ENCODE assay signal across 10 cellular contexts in the genomic region with DNA sequence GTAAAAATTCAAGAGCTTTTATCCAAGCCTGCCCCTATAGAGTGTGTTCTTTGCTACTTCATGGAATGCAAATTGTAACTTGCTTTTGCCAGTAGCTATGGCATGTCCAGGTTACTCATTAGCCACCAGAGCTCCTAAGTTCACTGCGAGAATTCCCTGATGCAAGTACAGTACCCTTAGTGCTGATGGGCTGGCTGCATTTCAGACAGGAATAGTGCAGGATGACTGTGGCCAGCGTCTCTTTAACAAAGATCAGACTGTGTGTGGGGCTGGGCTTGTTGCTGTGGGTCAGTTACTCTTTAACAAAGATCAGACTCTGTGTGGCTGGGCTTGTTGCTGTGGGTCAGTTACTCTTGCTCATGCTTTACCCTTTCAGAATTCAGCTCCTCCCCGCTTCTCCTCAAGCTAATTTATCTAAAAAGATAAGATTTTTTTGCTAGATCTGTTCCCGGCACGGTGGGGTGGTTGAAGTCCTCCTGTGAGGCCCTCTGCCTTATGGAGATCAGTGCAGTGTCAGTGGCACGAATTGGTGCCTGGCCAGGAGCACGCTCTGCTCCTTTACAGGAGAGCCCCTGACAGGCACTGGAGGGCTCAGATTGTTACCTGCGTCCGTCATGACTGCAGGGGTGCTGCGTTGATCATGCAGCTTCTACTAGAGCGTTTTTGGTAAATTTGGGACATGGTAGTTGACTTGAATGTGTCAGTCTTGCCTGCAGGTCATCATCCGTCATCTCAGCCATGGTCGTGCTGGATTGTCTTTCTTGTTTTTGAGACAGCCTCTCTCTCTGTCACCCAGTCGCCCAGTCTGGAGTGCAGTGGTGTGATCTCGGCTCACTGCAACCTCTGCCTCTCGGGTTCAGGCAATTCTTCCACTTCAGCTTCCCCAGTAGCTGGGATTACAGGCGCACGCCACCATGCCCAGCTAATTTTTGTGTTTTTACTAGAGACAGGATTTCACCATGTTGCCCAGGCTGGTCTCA. TPM values are rescaled to one million over a fixed set of nuclear protein-coding genes. Genes with fewer than 3 reads are reported as not detected.
DNase-seq lines count a peak whose midpoint lies in the region; ATAC-seq and TF ChIP-seq lines count a peak whose summit lies in the region.
"Had no signal": no experiment of that assay in that cellular context is flagged by ENCODE, and none has a peak within 500 bp of the region (broad histone marks: within the 10 kb centered on the region; RNA-seq: fewer than 3 reads in every experiment).

No MANE protein-coding gene starts in this region.

- TF ChIP-seq CTCF in chondrocyte (IDR thresholded peaks at IDR 0.05) (no peak), suprapubic skin (IDR thresholded peaks at IDR 0.05) (no peak)

- peak; percentile 84 for ATAC-seq in left lobe of liver
- ATAC-seq in stimulated activated naive B cell treated with anti-CD40 and anti-IgM and Interleukin-4, amounts not matched to agents 10 μg/mL and 1 μg/mL and 100 μg/mL, for 72 hours (replicated peaks): no peak
- ATAC-seq in GM19452 (IDR thresholded peaks at IDR 0.05; ENCODE audit: unreplicated experiment): no peak

- H3K4me3 ChIP-seq in suprapubic skin: no peak overlapping the region

- no peaks in the 10 kb centered on the region for H3K27me3 Mint-ChIP-seq in chondrocyte (ENCODE audit: low read depth)
- H3K27me3 Mint-ChIP-seq in stimulated activated naive B cell treated with anti-CD40 and anti-IgM and Interleukin-4, amounts not matched to agents 10 μg/mL and 1 μg/mL and 100 μg/mL, for 72 hours: no peaks in the 10 kb centered on the region

- DNase-seq in HuH-7.5 (ENCODE audit: low spot score) (peak; percentile 60), chondrocyte (ENCODE audit: low spot score) (no peak), left lobe of liver (ENCODE audit: low spot score) (peak; percentile 94), NCI-H345 (lab: John Stamatoyannopoulos, UW) (no peak), suprapubic skin (ENCODE audit: low spot score in 2 of 2) (no peak)
- DNase-seq in stimulated activated naive B cell treated with anti-CD40 and anti-IgM and Interleukin-4, amounts not matched to agents 10 μg/mL and 1 μg/mL and 100 μg/mL, for 72 hours: no peak
- DNase-seq in activated CD8-positive, alpha-beta memory T cell treated with anti-CD3 and anti-CD28 coated beads for 24 hours: no peak
- DNase-seq: activated CD4-positive, CD25-positive, alpha-beta regulatory T cell treated with anti-CD3 and anti-CD28 coated beads, Interleukin-2, amount 50 U/mL, for 72 hours had no signal

- peaks cover 9% of the 10 kb centered on the region for H3K36me3 Mint-ChIP-seq in chondrocyte (ENCODE audit: low read depth)
- peaks cover 26 to 47% of the 10 kb centered on the region in 2 donors for H3K36me3 Mint-ChIP-seq in stimulated activated naive B cell treated with anti-CD40 and anti-IgM and Interleukin-4, amounts not matched to agents 10 μg/mL and 1 μg/mL and 100 μg/mL, for 72 hours

- no peaks in the 10 kb centered on the region for H3K27me3 ChIP-seq in suprapubic skin

- peak overlapping the region; percentile 81 for H3K27ac Mint-ChIP-seq in chondrocyte (ENCODE audit: unreplicated experiment)
- H3K27ac Mint-ChIP-seq in stimulated activated naive B cell treated with anti-CD40 and anti-IgM and Interleukin-4, amounts not matched to agents 10 μg/mL and 1 μg/mL and 100 μg/mL, for 72 hours: peak overlapping the region; percentile 71

- no peak for TF ChIP-seq POLR2A in suprapubic skin (IDR thresholded peaks at IDR 0.05)

- peaks cover 4% of the 10 kb centered on the region for H3K36me3 ChIP-seq in suprapubic skin

- H3K4me1 ChIP-seq in suprapubic skin: peaks cover 43% of the 10 kb centered on the region

- WGBS in suprapubic skin: 87% methylated on average over 18 of the region's 18 CpGs

- H3K4me1 Mint-ChIP-seq in chondrocyte (ENCODE audit: low read depth): peaks cover 54% of the 10 kb centered on the region
- peaks cover 32 to 38% of the 10 kb centered on the region in 2 donors for H3K4me1 Mint-ChIP-seq in stimulated activated naive B cell treated with anti-CD40 and anti-IgM and Interleukin-4, amounts not matched to agents 10 μg/mL and 1 μg/mL and 100 μg/mL, for 72 hours

- peaks cover 8% of the 10 kb centered on the region for H3K9me3 ChIP-seq in suprapubic skin

- peak overlapping the region; percentile 8 for H3K4me3 Mint-ChIP-seq in chondrocyte (ENCODE audit: unreplicated experiment)
- no peak overlapping the region for H3K4me3 Mint-ChIP-seq in stimulated activated naive B cell treated with anti-CD40 and anti-IgM and Interleukin-4, amounts not matched to agents 10 μg/mL and 1 μg/mL and 100 μg/mL, for 72 hours

- no peak overlapping the region for H3K27ac ChIP-seq in suprapubic skin
- H3K27ac ChIP-seq: parathyroid adenoma had no signal

- no peak for TF ChIP-seq EP300 in suprapubic skin (IDR thresholded peaks at IDR 0.05)

- peaks cover 4% of the 10 kb centered on the region for H3K9me3 Mint-ChIP-seq in chondrocyte (ENCODE audit: low read depth)
- peaks cover 4 to 5% of the 10 kb centered on the region in 2 donors for H3K9me3 Mint-ChIP-seq in stimulated activated naive B cell treated with anti-CD40 and anti-IgM and Interleukin-4, amounts not matched to agents 10 μg/mL and 1 μg/mL and 100 μg/mL, for 72 hours

RNA-seq across cellular contexts. Expression of gene AP2A2, which starts 27.0 kb away (rescaled TPM):
- total RNA-seq in chondrocyte (62.0 to 72.0 TPM (median 69.7 TPM) in 3 replicates), left lobe of liver (53.7 TPM), suprapubic skin (100 to 1,000 TPM in 2 of 4 donors, 10 to 100 TPM in 2; 45.4 to 107 (median 76.8) TPM)

RNA-seq across cellular contexts. Expression of gene CHID1, which starts 42.1 kb away (rescaled TPM):
- total RNA-seq in chondrocyte (87.6 to 115 TPM (median 90.3 TPM) in 3 replicates), left lobe of liver (146 TPM), suprapubic skin (100 to 1,000 TPM in 1 of 4 donors, 10 to 100 TPM in 3; 46.5 to 111 (median 66.2) TPM)

Comparison
In these comparisons a context has a peak if more than half of its experiments do, and no peak if none do; other contexts are left out.
1. DNase-seq: peak in HuH-7.5 (single experiment) and left lobe of liver (single experiment); none in chondrocyte (single experiment), stimulated activated naive B cell treated with anti-CD40 and anti-IgM and Interleukin-4, amounts not matched to agents 10 μg/mL and 1 μg/mL and 100 μg/mL, for 72 hours (single experiment), activated CD8-positive, alpha-beta memory T cell treated with anti-CD3 and anti-CD28 coated beads for 24 hours (single experiment), NCI-H345 (single experiment) and suprapubic skin (0 of 2).